In genomic region chr12:125214289-125214688, GRCh38 we compare ENCODE assay signal across 10 cellular contexts.
"Had no signal": no experiment of that assay in that cellular context is flagged by ENCODE, and none has a peak within 500 bp of the region (broad histone marks: within the 10 kb centered on the region; RNA-seq: fewer than 3 reads in every experiment).

No MANE protein-coding gene starts in this region.

- H3K4me3 Mint-ChIP-seq: H9, HFFc6 had no signal

- DNase-seq: GM23248, GOT3, H9, HCEC 1CT, HFFc6, IMR-90, Kasumi-1, KG1 had no signal

- H3K27ac ChIP-seq: GM23248, HL-60 had no signal

- H2AFZ ChIP-seq: GM23248 had no signal

- H3K9me3 Mint-ChIP-seq: HFFc6 had no signal

- FAIRE-seq: H54 had no signal

- H3K9ac ChIP-seq: GM23248 had no signal

- H3K27ac Mint-ChIP-seq: H9, HFFc6 had no signal

- H3K4me3 ChIP-seq: GM23248 had no signal
